ENCODE assay signal across 1 cellular context in the genomic region with DNA sequence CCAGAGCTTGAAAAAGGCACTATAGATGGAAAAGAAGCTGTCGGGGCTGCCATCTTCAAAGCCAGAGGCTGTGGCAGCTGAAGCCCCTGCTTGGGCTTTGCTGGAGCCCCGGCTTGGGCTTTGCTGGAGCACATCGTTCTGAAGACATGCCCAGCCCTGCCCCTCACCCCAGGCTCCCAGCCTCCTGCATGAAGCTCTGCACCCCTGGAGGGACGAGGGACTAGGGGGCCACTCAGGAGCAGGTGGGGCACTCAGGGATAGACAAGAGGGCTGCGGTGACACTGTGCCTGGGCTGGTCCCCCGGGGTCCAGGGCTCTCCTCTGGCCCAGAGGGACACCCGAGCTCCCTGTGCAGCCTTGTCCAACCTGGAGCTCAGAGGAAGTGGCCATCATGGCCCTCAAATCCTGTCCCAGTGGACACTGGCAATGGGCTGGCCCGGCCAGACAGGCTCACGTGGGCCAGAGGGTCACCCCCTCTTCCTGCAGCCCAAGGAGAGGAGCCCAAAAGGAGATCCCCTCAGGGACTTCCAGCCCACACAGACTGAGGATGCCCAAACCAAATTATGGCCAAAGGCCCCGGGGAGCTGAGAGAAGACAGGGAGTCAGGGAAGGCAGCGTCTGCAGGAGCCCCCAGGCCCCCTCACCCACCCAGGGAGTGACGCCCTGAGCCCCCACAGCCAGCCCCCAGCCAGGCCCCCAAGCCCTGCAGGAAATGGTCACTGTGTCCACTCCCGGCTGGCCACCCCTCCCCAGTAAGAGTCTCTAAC.
TF ChIP-seq lines count a peak whose summit lies in the region.

No MANE protein-coding gene starts in this region.

TF ChIP-seq in SK-N-SH treated with all-trans-retinoic acid at 6 μM for 48 hours, 23 proteins besides CTCF, POLR2A, EP300 and RAD21 (continued from another document):
- TF ChIP-seq, protein P1, sequence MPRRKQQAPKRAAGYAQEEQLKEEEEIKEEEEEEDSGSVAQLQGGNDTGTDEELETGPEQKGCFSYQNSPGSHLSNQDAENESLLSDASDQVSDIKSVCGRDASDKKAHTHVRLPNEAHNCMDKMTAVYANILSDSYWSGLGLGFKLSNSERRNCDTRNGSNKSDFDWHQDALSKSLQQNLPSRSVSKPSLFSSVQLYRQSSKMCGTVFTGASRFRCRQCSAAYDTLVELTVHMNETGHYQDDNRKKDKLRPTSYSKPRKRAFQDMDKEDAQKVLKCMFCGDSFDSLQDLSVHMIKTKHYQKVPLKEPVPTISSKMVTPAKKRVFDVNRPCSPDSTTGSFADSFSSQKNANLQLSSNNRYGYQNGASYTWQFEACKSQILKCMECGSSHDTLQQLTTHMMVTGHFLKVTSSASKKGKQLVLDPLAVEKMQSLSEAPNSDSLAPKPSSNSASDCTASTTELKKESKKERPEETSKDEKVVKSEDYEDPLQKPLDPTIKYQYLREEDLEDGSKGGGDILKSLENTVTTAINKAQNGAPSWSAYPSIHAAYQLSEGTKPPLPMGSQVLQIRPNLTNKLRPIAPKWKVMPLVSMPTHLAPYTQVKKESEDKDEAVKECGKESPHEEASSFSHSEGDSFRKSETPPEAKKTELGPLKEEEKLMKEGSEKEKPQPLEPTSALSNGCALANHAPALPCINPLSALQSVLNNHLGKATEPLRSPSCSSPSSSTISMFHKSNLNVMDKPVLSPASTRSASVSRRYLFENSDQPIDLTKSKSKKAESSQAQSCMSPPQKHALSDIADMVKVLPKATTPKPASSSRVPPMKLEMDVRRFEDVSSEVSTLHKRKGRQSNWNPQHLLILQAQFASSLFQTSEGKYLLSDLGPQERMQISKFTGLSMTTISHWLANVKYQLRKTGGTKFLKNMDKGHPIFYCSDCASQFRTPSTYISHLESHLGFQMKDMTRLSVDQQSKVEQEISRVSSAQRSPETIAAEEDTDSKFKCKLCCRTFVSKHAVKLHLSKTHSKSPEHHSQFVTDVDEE (CRISPR knock-in tag; IDR thresholded peaks at IDR 0.05) = no peak
- no peak for TF ChIP-seq ISL1 (CRISPR knock-in tag; IDR thresholded peaks at IDR 0.05)
- no peak for TF ChIP-seq CSDC2 (CRISPR knock-in tag; IDR thresholded peaks at IDR 0.05)
